ENCODE assay signal across 8 cellular contexts in genomic region chr1:150366416-150367296, GRCh38. TPM values are rescaled to one million over a fixed set of nuclear protein-coding genes. Genes with fewer than 3 reads are reported as not detected.
DNase-seq lines count a peak whose midpoint lies in the region; ATAC-seq, FAIRE-seq and TF ChIP-seq lines count a peak whose summit lies in the region.

No MANE protein-coding gene starts in this region.

- H3K4me1 ChIP-seq in BE2C (no peaks in the 10 kb centered on the region), HUES64 (ENCODE audit: insufficient read depth, low read length) (peaks cover 15% of the 10 kb centered on the region; the same call in 1 of the 2 replicates), astrocyte (ENCODE audit: insufficient read depth, low read length) (no peaks in the 10 kb centered on the region), right lobe of liver (peaks cover 0 to 30% (median 2%) of the 10 kb centered on the region in 4 donors), upper lobe of left lung (peaks cover 15 to 29% (median 17%) of the 10 kb centered on the region in 4 donors)

- H3K9me3 ChIP-seq in BE2C (no peaks in the 10 kb centered on the region), HUES64 (ENCODE audit: insufficient read depth, low read depth, low read length) (no peaks in the 10 kb centered on the region), astrocyte (ENCODE audit: insufficient read depth, low read depth, low read length) (no peaks in the 10 kb centered on the region), right lobe of liver (no peaks in the 10 kb centered on the region), upper lobe of left lung (no peaks in the 10 kb centered on the region)

- WGBS in HUES64: 37% methylated on average over 11 of the region's 12 CpGs
- WGBS in right lobe of liver (ENCODE audit: insufficient coverage, low coverage, low lambda C conversion rate, missing lambda C conversion rate): 9% methylated on average over 12 of the region's 12 CpGs
- WGBS in upper lobe of left lung, 2 donors: 13 to 15% methylated on average over 12 of the region's 12 CpGs

- intact Hi-C loops in right lobe of liver (cut with DNase I): no loop called here

- H3K27me3 Mint-ChIP-seq in astrocyte (ENCODE audit: low read depth, unreplicated experiment): no peaks in the 10 kb centered on the region

- H3K27me3 ChIP-seq in BE2C (no peaks in the 10 kb centered on the region), HUES64 (ENCODE audit: insufficient read depth, low read length) (no peaks in the 10 kb centered on the region), astrocyte (ENCODE audit: insufficient read depth, low read length) (no peaks in the 10 kb centered on the region), right lobe of liver (no peaks in the 10 kb centered on the region), upper lobe of left lung (no peaks in the 10 kb centered on the region)

- peaks cover 9% of the 10 kb centered on the region for H3K4me1 Mint-ChIP-seq in astrocyte (ENCODE audit: low read depth, unreplicated experiment)

- H3K4me3 Mint-ChIP-seq in astrocyte (ENCODE audit: unreplicated experiment): peak overlapping the region; percentile 93

- H3K4me2 ChIP-seq in astrocyte (ENCODE audit: low read length): peak overlapping the region; percentile 93

- no peaks in the 10 kb centered on the region; the same call in 1 of the 2 replicates for H3K36me3 ChIP-seq in BE2C
- H3K36me3 ChIP-seq in HUES64 (ENCODE audit: insufficient read depth, low read length): no peaks in the 10 kb centered on the region
- H3K36me3 ChIP-seq in astrocyte (ENCODE audit: insufficient read depth, low read length): no peaks in the 10 kb centered on the region
- H3K36me3 ChIP-seq in right lobe of liver: no peaks in the 10 kb centered on the region
- no peaks in the 10 kb centered on the region for H3K36me3 ChIP-seq in upper lobe of left lung

- TF ChIP-seq CTCF in BE2C (IDR thresholded peaks at IDR 0.05; ENCODE audit: low read depth, low read length) (no peak), astrocyte (IDR thresholded peaks at IDR 0.05; ENCODE audit: insufficient read depth, low read depth, low read length) (no peak), right lobe of liver (IDR thresholded peaks at IDR 0.05) (no peak), upper lobe of left lung (IDR thresholded peaks at IDR 0.05) (no peak)

- H3K9ac ChIP-seq in HUES64 (ENCODE audit: low read depth, low read length) (peak overlapping the region; percentile 93), astrocyte (ENCODE audit: low read length) (peak overlapping the region; percentile 96)

- peaks cover 3% of the 10 kb centered on the region for H3K36me3 Mint-ChIP-seq in astrocyte (ENCODE audit: low read depth, unreplicated experiment)

- no peak overlapping the region for H2AFZ ChIP-seq in astrocyte (ENCODE audit: low read depth, low read length)

- no peak for TF ChIP-seq EP300 in upper lobe of left lung (IDR thresholded peaks at IDR 0.05)

- DNase-seq in BE2C: no peak
- DNase-seq in astrocyte (ENCODE audit: low read depth): peak; percentile 11
- DNase-seq in right lobe of liver: no peak
- no peak for DNase-seq in upper lobe of left lung
- DNase-seq in COLO829 (ENCODE audit: low spot score): no peak
- DNase-seq in islet precursor cell: no peak
- no peak for DNase-seq in DMS114 treated with DMSO at 0.1 percent for 48 hours (lab: John Stamatoyannopoulos, UW; ENCODE audit: unreplicated experiment)

- no peak for TF ChIP-seq POLR2A in right lobe of liver (IDR thresholded peaks at IDR 0.05)
- no peak for TF ChIP-seq POLR2A in upper lobe of left lung (IDR thresholded peaks at IDR 0.05)

- peak overlapping the region; percentile 76 for H3K27ac Mint-ChIP-seq in astrocyte (ENCODE audit: unreplicated experiment)

- H3K4me3 ChIP-seq in BE2C (ENCODE audit: low read depth, low read length): peak overlapping the region; percentile 93
- peak overlapping the region; percentile 98 for H3K4me3 ChIP-seq in HUES64 (ENCODE audit: low read length)
- H3K4me3 ChIP-seq in astrocyte (ENCODE audit: insufficient read depth, low read depth, low read length): peak overlapping the region; percentile 92
- peak overlapping the region; percentile 60 to 77 (median 75) for H3K4me3 ChIP-seq in right lobe of liver
- H3K4me3 ChIP-seq in upper lobe of left lung: peak overlapping the region; percentile 71 to 78 (median 73)

- H3K79me2 ChIP-seq in astrocyte (ENCODE audit: insufficient read depth, low read length): peaks cover 68% of the 10 kb centered on the region

- peaks cover 36% of the 10 kb centered on the region for H4K20me1 ChIP-seq in astrocyte (ENCODE audit: insufficient read depth, low read length)

- FAIRE-seq in astrocyte (lab: Jason Lieb, UNC): no peak

- H3K27ac ChIP-seq in HUES64 (ENCODE audit: low read depth, low read length) (no peak overlapping the region), astrocyte (ENCODE audit: low read depth, low read length) (peak overlapping the region; percentile 89), right lobe of liver (peak overlapping the region; percentile 27 to 98 (median 77)), upper lobe of left lung (peak overlapping the region in 3 of 4 donors; percentile 0 to 96 (median 96))

- H3K9me3 Mint-ChIP-seq in astrocyte (ENCODE audit: unreplicated experiment): no peaks in the 10 kb centered on the region

- ATAC-seq in right lobe of liver (no peak), upper lobe of left lung (ENCODE audit: low FRiP score in 2 of 2) (no peak)

RNA-seq across cellular contexts. Expression of gene RPRD2, which starts 2.7 kb away (rescaled TPM):
- polyA plus RNA-seq in BE2C (2012; ENCODE audit: insufficient read depth, insufficient read length, low read depth): 22.2 TPM
- 21.1 TPM for polyA plus RNA-seq in HUES64 (2013, experiment 1 of 2)
- 23.8 TPM for polyA plus RNA-seq in HUES64 (2013, experiment 2 of 2)
- total RNA-seq in astrocyte: 25.2 and 26.0 TPM in 2 replicates
- total RNA-seq in right lobe of liver: 10 to 100 TPM in 4 of 6 experiments, 1 to 10 TPM in 2; 8.9 to 17.5 (median 11.0) TPM
- 10 to 100 TPM; 14.6 to 29.8 (median 26.3) TPM for total RNA-seq in upper lobe of left lung

RNA-seq across cellular contexts. Expression of gene PRPF3, which starts 45.3 kb away (rescaled TPM):
- polyA plus RNA-seq in BE2C (2012; ENCODE audit: insufficient read depth, insufficient read length, low read depth): 171 TPM
- polyA plus RNA-seq in HUES64 (2013, experiment 1 of 2): 40.8 TPM
- polyA plus RNA-seq in HUES64 (2013, experiment 2 of 2): 39.5 TPM
- total RNA-seq in astrocyte (47.1 and 52.9 TPM in 2 replicates), right lobe of liver (10 to 100 TPM; 10.8 to 28.0 (median 21.2) TPM), upper lobe of left lung (100 to 1,000 TPM in 1 of 6 donors, 10 to 100 TPM in 5; 34.5 to 190 (median 57.3) TPM)
